ENCODE assay signal across 1 cellular context in genomic region chr9:89309608-89310485, GRCh38.
TF ChIP-seq lines count a peak whose summit lies in the region.

No MANE protein-coding gene starts in this region.

TF ChIP-seq in K562, 482 proteins besides CTCF, POLR2A, EP300 and RAD21 (continued from another document and continues in another):
- TF ChIP-seq, protein P1, sequence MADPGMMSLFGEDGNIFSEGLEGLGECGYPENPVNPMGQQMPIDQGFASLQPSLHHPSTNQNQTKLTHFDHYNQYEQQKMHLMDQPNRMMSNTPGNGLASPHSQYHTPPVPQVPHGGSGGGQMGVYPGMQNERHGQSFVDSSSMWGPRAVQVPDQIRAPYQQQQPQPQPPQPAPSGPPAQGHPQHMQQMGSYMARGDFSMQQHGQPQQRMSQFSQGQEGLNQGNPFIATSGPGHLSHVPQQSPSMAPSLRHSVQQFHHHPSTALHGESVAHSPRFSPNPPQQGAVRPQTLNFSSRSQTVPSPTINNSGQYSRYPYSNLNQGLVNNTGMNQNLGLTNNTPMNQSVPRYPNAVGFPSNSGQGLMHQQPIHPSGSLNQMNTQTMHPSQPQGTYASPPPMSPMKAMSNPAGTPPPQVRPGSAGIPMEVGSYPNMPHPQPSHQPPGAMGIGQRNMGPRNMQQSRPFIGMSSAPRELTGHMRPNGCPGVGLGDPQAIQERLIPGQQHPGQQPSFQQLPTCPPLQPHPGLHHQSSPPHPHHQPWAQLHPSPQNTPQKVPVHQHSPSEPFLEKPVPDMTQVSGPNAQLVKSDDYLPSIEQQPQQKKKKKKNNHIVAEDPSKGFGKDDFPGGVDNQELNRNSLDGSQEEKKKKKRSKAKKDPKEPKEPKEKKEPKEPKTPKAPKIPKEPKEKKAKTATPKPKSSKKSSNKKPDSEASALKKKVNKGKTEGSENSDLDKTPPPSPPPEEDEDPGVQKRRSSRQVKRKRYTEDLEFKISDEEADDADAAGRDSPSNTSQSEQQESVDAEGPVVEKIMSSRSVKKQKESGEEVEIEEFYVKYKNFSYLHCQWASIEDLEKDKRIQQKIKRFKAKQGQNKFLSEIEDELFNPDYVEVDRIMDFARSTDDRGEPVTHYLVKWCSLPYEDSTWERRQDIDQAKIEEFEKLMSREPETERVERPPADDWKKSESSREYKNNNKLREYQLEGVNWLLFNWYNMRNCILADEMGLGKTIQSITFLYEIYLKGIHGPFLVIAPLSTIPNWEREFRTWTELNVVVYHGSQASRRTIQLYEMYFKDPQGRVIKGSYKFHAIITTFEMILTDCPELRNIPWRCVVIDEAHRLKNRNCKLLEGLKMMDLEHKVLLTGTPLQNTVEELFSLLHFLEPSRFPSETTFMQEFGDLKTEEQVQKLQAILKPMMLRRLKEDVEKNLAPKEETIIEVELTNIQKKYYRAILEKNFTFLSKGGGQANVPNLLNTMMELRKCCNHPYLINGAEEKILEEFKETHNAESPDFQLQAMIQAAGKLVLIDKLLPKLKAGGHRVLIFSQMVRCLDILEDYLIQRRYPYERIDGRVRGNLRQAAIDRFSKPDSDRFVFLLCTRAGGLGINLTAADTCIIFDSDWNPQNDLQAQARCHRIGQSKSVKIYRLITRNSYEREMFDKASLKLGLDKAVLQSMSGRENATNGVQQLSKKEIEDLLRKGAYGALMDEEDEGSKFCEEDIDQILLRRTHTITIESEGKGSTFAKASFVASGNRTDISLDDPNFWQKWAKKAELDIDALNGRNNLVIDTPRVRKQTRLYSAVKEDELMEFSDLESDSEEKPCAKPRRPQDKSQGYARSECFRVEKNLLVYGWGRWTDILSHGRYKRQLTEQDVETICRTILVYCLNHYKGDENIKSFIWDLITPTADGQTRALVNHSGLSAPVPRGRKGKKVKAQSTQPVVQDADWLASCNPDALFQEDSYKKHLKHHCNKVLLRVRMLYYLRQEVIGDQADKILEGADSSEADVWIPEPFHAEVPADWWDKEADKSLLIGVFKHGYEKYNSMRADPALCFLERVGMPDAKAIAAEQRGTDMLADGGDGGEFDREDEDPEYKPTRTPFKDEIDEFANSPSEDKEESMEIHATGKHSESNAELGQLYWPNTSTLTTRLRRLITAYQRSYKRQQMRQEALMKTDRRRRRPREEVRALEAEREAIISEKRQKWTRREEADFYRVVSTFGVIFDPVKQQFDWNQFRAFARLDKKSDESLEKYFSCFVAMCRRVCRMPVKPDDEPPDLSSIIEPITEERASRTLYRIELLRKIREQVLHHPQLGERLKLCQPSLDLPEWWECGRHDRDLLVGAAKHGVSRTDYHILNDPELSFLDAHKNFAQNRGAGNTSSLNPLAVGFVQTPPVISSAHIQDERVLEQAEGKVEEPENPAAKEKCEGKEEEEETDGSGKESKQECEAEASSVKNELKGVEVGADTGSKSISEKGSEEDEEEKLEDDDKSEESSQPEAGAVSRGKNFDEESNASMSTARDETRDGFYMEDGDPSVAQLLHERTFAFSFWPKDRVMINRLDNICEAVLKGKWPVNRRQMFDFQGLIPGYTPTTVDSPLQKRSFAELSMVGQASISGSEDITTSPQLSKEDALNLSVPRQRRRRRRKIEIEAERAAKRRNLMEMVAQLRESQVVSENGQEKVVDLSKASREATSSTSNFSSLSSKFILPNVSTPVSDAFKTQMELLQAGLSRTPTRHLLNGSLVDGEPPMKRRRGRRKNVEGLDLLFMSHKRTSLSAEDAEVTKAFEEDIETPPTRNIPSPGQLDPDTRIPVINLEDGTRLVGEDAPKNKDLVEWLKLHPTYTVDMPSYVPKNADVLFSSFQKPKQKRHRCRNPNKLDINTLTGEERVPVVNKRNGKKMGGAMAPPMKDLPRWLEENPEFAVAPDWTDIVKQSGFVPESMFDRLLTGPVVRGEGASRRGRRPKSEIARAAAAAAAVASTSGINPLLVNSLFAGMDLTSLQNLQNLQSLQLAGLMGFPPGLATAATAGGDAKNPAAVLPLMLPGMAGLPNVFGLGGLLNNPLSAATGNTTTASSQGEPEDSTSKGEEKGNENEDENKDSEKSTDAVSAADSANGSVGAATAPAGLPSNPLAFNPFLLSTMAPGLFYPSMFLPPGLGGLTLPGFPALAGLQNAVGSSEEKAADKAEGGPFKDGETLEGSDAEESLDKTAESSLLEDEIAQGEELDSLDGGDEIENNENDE (IDR thresholded peaks at IDR 0.05; ENCODE audit: low read depth, low read length): no peak
- no peak for TF ChIP-seq PHB2 (IDR thresholded peaks at IDR 0.05; ENCODE audit: low read depth)
- TF ChIP-seq CHCHD3 (CRISPR knock-in tag; IDR thresholded peaks at IDR 0.05): no peak
- TF ChIP-seq ZNF551 (CRISPR knock-in tag; IDR thresholded peaks at IDR 0.05): no peak
- TF ChIP-seq HDAC8 (tag; IDR thresholded peaks at IDR 0.05): no peak
- TF ChIP-seq ZSCAN29 (IDR thresholded peaks at IDR 0.05): no peak
- TF ChIP-seq, protein P2, sequence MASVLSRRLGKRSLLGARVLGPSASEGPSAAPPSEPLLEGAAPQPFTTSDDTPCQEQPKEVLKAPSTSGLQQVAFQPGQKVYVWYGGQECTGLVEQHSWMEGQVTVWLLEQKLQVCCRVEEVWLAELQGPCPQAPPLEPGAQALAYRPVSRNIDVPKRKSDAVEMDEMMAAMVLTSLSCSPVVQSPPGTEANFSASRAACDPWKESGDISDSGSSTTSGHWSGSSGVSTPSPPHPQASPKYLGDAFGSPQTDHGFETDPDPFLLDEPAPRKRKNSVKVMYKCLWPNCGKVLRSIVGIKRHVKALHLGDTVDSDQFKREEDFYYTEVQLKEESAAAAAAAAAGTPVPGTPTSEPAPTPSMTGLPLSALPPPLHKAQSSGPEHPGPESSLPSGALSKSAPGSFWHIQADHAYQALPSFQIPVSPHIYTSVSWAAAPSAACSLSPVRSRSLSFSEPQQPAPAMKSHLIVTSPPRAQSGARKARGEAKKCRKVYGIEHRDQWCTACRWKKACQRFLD (CRISPR knock-in tag; IDR thresholded peaks at IDR 0.05): 0 out of 2 replicates have a peak, but pooled peaks have one; percentile 18
- TF ChIP-seq, protein P3, sequence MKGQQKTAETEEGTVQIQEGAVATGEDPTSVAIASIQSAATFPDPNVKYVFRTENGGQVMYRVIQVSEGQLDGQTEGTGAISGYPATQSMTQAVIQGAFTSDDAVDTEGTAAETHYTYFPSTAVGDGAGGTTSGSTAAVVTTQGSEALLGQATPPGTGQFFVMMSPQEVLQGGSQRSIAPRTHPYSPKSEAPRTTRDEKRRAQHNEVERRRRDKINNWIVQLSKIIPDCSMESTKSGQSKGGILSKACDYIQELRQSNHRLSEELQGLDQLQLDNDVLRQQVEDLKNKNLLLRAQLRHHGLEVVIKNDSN (CRISPR knock-in tag; IDR thresholded peaks at IDR 0.05): no peak
- no peak for TF ChIP-seq ZHX1 (conservative IDR thresholded peaks at IDR 0.05; ENCODE audit: low read length)
- no peak for TF ChIP-seq ESRRA (IDR thresholded peaks at IDR 0.05; ENCODE audit: borderline replicate concordance, low read depth)
- TF ChIP-seq RHOXF2B (CRISPR knock-in tag; conservative IDR thresholded peaks at IDR 0.05): no peak
- TF ChIP-seq FOXJ2 (tag; IDR thresholded peaks at IDR 0.05): no peak
- no peak for TF ChIP-seq ZBED1 (IDR thresholded peaks at IDR 0.05)
- no peak for TF ChIP-seq CREB3 (tag; conservative IDR thresholded peaks at IDR 0.05; ENCODE audit: low read depth)
- TF ChIP-seq ZBTB8A (IDR thresholded peaks at IDR 0.05; ENCODE audit: partially characterized antibody): no peak
- no peak for TF ChIP-seq TARDBP (IDR thresholded peaks at IDR 0.05)
- TF ChIP-seq POU5F1 (IDR thresholded peaks at IDR 0.05; ENCODE audit: borderline replicate concordance, low read depth, low read length, partially characterized antibody): no peak
- no peak for TF ChIP-seq ZNF644 (tag; IDR thresholded peaks at IDR 0.05; ENCODE audit: low read depth)
- TF ChIP-seq, protein P4, sequence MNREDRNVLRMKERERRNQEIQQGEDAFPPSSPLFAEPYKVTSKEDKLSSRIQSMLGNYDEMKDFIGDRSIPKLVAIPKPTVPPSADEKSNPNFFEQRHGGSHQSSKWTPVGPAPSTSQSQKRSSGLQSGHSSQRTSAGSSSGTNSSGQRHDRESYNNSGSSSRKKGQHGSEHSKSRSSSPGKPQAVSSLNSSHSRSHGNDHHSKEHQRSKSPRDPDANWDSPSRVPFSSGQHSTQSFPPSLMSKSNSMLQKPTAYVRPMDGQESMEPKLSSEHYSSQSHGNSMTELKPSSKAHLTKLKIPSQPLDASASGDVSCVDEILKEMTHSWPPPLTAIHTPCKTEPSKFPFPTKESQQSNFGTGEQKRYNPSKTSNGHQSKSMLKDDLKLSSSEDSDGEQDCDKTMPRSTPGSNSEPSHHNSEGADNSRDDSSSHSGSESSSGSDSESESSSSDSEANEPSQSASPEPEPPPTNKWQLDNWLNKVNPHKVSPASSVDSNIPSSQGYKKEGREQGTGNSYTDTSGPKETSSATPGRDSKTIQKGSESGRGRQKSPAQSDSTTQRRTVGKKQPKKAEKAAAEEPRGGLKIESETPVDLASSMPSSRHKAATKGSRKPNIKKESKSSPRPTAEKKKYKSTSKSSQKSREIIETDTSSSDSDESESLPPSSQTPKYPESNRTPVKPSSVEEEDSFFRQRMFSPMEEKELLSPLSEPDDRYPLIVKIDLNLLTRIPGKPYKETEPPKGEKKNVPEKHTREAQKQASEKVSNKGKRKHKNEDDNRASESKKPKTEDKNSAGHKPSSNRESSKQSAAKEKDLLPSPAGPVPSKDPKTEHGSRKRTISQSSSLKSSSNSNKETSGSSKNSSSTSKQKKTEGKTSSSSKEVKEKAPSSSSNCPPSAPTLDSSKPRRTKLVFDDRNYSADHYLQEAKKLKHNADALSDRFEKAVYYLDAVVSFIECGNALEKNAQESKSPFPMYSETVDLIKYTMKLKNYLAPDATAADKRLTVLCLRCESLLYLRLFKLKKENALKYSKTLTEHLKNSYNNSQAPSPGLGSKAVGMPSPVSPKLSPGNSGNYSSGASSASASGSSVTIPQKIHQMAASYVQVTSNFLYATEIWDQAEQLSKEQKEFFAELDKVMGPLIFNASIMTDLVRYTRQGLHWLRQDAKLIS (CRISPR knock-in tag; IDR thresholded peaks at IDR 0.05): peak; percentile 76; the same call in 1 of the 2 replicates
- no peak for TF ChIP-seq SIN3B (IDR thresholded peaks at IDR 0.05; ENCODE audit: low read depth)
- TF ChIP-seq LCOR (CRISPR knock-in tag; IDR thresholded peaks at IDR 0.05): no peak
- no peak for TF ChIP-seq KLF10 (CRISPR knock-in tag; IDR thresholded peaks at IDR 0.05)
- no peak for TF ChIP-seq FOXK2 (conservative IDR thresholded peaks at IDR 0.05 in 1 of 2, IDR thresholded peaks at IDR 0.05 in 1 of 2; ENCODE audit: low read depth in 2 of 2)
- TF ChIP-seq NR2C1 (IDR thresholded peaks at IDR 0.05): no peak
- no peak for TF ChIP-seq NR2C1 (tag; IDR thresholded peaks at IDR 0.05)
- TF ChIP-seq NFE2 (IDR thresholded peaks at IDR 0.05; ENCODE audit: low read depth): no peak
- no peak for TF ChIP-seq WHSC1 (IDR thresholded peaks at IDR 0.05; ENCODE audit: low read length)
- peak; percentile 85 for TF ChIP-seq KDM5B (IDR thresholded peaks at IDR 0.05; ENCODE audit: insufficient replicate concordance, low read depth, low read length)
- TF ChIP-seq CCNT2 (IDR thresholded peaks at IDR 0.05; ENCODE audit: borderline replicate concordance, extremely low read depth, insufficient read length, low read depth, low read length): peak; percentile 12
- TF ChIP-seq LARP7 (IDR thresholded peaks at IDR 0.05): no peak
- TF ChIP-seq ZNF133 (CRISPR knock-in tag; IDR thresholded peaks at IDR 0.05): no peak
- no peak for TF ChIP-seq COPS2 (conservative IDR thresholded peaks at IDR 0.05)
- TF ChIP-seq, protein P5, sequence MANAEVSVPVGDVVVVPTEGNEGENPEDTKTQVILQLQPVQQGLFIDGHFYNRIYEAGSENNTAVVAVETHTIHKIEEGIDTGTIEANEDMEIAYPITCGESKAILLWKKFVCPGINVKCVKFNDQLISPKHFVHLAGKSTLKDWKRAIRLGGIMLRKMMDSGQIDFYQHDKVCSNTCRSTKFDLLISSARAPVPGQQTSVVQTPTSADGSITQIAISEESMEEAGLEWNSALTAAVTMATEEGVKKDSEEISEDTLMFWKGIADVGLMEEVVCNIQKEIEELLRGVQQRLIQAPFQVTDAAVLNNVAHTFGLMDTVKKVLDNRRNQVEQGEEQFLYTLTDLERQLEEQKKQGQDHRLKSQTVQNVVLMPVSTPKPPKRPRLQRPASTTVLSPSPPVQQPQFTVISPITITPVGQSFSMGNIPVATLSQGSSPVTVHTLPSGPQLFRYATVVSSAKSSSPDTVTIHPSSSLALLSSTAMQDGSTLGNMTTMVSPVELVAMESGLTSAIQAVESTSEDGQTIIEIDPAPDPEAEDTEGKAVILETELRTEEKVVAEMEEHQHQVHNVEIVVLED (CRISPR knock-in tag; IDR thresholded peaks at IDR 0.05): no peak
- no peak for TF ChIP-seq U2AF1 (optimal IDR thresholded peaks at IDR 0.05; ENCODE audit: low read depth, low read length)
- TF ChIP-seq ATF1 (CRISPR knock-in tag; IDR thresholded peaks at IDR 0.05): no peak
- no peak for TF ChIP-seq ATF1 (tag; IDR thresholded peaks at IDR 0.05)
- no peak for TF ChIP-seq ZKSCAN1 (IDR thresholded peaks at IDR 0.05; ENCODE audit: low read depth, low read length)
- TF ChIP-seq THRB (CRISPR knock-in tag; conservative IDR thresholded peaks at IDR 0.05): no peak
- no peak for TF ChIP-seq HDAC2 (IDR thresholded peaks at IDR 0.05)
